15 cellular contexts compared by ENCODE assay signal in the genomic region with DNA sequence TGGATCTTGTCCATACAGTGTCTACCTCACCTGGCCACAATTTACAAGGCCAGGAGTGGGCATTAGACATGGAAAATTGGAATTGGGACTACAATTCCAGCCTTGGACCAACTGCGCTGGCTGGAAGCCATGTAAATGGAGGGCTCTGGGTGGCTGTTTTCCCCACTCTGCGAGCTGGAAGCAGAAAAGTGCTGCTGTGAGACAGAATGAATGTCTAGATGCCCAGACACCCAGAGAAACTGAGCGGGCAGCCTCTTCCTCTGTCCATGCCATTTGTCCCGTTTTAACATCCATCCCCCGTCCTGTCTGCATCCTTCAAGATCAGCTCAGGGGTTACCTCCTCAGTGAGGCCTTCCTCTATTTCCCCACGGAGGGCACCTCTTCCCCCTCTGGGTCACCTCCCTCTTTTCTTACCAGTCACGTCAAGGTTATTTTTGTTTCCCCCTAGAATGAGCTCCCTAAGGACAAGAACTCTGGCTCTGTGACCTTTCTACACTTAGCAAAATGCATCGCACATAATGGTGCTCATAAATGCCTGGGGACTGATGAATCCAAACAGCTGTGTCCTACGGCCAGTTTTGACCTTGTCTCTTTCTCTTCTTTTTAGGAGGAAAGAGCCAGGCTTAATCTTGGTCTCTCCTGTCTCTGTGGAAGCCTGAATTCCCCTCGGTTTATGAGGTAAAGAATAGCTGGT. TPM values are rescaled to one million over a fixed set of nuclear protein-coding genes. Genes with fewer than 3 reads are reported as not detected.
A peak's percentile ranks its signal among the peaks of the same experiment; 100 is the strongest.
DNase-seq lines count a peak whose midpoint lies in the region; ATAC-seq and TF ChIP-seq lines count a peak whose summit lies in the region.
"Had no signal": no experiment of that assay in that cellular context is flagged by ENCODE, and none has a peak within 500 bp of the region (broad histone marks: within the 10 kb centered on the region; RNA-seq: fewer than 3 reads in every experiment).

No MANE protein-coding gene starts in this region.

- H3K27ac ChIP-seq in psoas muscle, result peak overlapping the region; percentile 39
- H3K27ac ChIP-seq in body of pancreas, result no peak overlapping the region

- DNase-seq in BJ (ENCODE audit: low read depth) (peak; percentile 68), M059J (ENCODE audit: low read depth) (peak; percentile 61), fibroblast of villous mesenchyme (ENCODE audit: low read depth) (peak; percentile 83), psoas muscle (no peak), DMS 273 (lab: John Stamatoyannopoulos, UW; ENCODE audit: unreplicated experiment) (no peak), HK-2 (ENCODE audit: unreplicated experiment) (no peak), body of pancreas (no peak)
- DNase-seq in T-helper 2 cell treated with Interferon-gamma antibody and Interleukin-4, amounts not matched to agents 5 μg/mL and 100 μg/mL, for 36 hours (ENCODE audit: low spot score), result no peak
- DNase-seq: activated naive CD4-positive, alpha-beta T cell treated with anti-CD3 and anti-CD28 coated beads, Interleukin-2, amount 10 ng/mL, durations not matched to agents 7 days and 5 days; KG1; NCI-H1417 treated with DMSO at 0.1 percent for 48 hours; stimulated activated naive B cell treated with anti-CD40 and anti-IgM and Interleukin-4, amounts not matched to agents 10 μg/mL and 1 μg/mL and 100 μg/mL, for 72 hours had no signal

- H3K27me3 ChIP-seq in BJ (ENCODE audit: control insufficient read depth, insufficient read depth, low read length) (no peaks in the 10 kb centered on the region), psoas muscle (ENCODE audit: insufficient read depth in 3 of 3, low read length in 2 of 3) (no peaks in the 10 kb centered on the region), body of pancreas (no peaks in the 10 kb centered on the region)

- WGBS in psoas muscle, 3 donors, result 41 to 56% (median 45%) methylated on average over 10 of the region's 10 CpGs
- WGBS in body of pancreas, 2 donors, result 75 to 82% methylated on average over 10 of the region's 10 CpGs

- TF ChIP-seq CTCF in BJ (IDR thresholded peaks at IDR 0.05; ENCODE audit: insufficient read depth, low read depth, low read length), result no peak
- no peak for TF ChIP-seq CTCF in fibroblast of villous mesenchyme (IDR thresholded peaks at IDR 0.05; ENCODE audit: insufficient read depth, low read depth, low read length)
- no peak for TF ChIP-seq CTCF in psoas muscle (IDR thresholded peaks at IDR 0.05)
- no peak for TF ChIP-seq CTCF in body of pancreas (IDR thresholded peaks at IDR 0.05)

- TF ChIP-seq POLR2A in body of pancreas (IDR thresholded peaks at IDR 0.05), result no peak

- H3K36me3 Mint-ChIP-seq in T-helper 2 cell treated with Interferon-gamma antibody and Interleukin-4, amounts not matched to agents 5 μg/mL and 100 μg/mL, for 36 hours (ENCODE audit: low read depth), result no peaks in the 10 kb centered on the region
- H3K36me3 Mint-ChIP-seq: activated naive CD4-positive, alpha-beta T cell treated with anti-CD3 and anti-CD28 coated beads, Interleukin-2, amount 10 ng/mL, durations not matched to agents 7 days and 5 days; stimulated activated naive B cell treated with anti-CD40 and anti-IgM and Interleukin-4, amounts not matched to agents 10 μg/mL and 1 μg/mL and 100 μg/mL, for 72 hours; WTC11 had no signal

- peaks cover 7% of the 10 kb centered on the region for H3K27me3 Mint-ChIP-seq in T-helper 2 cell treated with Interferon-gamma antibody and Interleukin-4, amounts not matched to agents 5 μg/mL and 100 μg/mL, for 36 hours (ENCODE audit: low read depth)

- intact Hi-C loops in psoas muscle (cut with DNase I), result loop anchor here in 1 of 2 donors (5.0 kb wide), 1 partner anchor 57 kb away; no protein-coding TSS in a partner anchor
- intact Hi-C loops in body of pancreas (cut with DNase I), result no loop called here

- no peaks in the 10 kb centered on the region for H3K4me1 Mint-ChIP-seq in T-helper 2 cell treated with Interferon-gamma antibody and Interleukin-4, amounts not matched to agents 5 μg/mL and 100 μg/mL, for 36 hours (ENCODE audit: low read depth)
- H3K4me1 Mint-ChIP-seq: activated naive CD4-positive, alpha-beta T cell treated with anti-CD3 and anti-CD28 coated beads, Interleukin-2, amount 10 ng/mL, durations not matched to agents 7 days and 5 days; stimulated activated naive B cell treated with anti-CD40 and anti-IgM and Interleukin-4, amounts not matched to agents 10 μg/mL and 1 μg/mL and 100 μg/mL, for 72 hours had no signal

- H3K4me1 ChIP-seq in psoas muscle (peaks cover 31% of the 10 kb centered on the region), body of pancreas (peaks cover 8% of the 10 kb centered on the region)

- POLR2A ChIA-PET in BJ (lab: Charles Lee), result interaction anchor here (0.5 to 1.1 kb wide), 4 partner anchors 16 to 228 kb away, joined by 3 to 10 read pairs (median 6); no protein-coding TSS in a partner anchor

- H3K9me3 ChIP-seq in psoas muscle (no peaks in the 10 kb centered on the region), body of pancreas (no peaks in the 10 kb centered on the region)

- H3K9me3 Mint-ChIP-seq in T-helper 2 cell treated with Interferon-gamma antibody and Interleukin-4, amounts not matched to agents 5 μg/mL and 100 μg/mL, for 36 hours, result no peaks in the 10 kb centered on the region
- H3K9me3 Mint-ChIP-seq: activated naive CD4-positive, alpha-beta T cell treated with anti-CD3 and anti-CD28 coated beads, Interleukin-2, amount 10 ng/mL, durations not matched to agents 7 days and 5 days; endodermal cell; H9; stimulated activated naive B cell treated with anti-CD40 and anti-IgM and Interleukin-4, amounts not matched to agents 10 μg/mL and 1 μg/mL and 100 μg/mL, for 72 hours had no signal

- H3K27ac Mint-ChIP-seq in T-helper 2 cell treated with Interferon-gamma antibody and Interleukin-4, amounts not matched to agents 5 μg/mL and 100 μg/mL, for 36 hours, result no peak overlapping the region
- H3K27ac Mint-ChIP-seq: activated naive CD4-positive, alpha-beta T cell treated with anti-CD3 and anti-CD28 coated beads, Interleukin-2, amount 10 ng/mL, durations not matched to agents 7 days and 5 days; endodermal cell; H9; stimulated activated naive B cell treated with anti-CD40 and anti-IgM and Interleukin-4, amounts not matched to agents 10 μg/mL and 1 μg/mL and 100 μg/mL, for 72 hours; WTC11 had no signal

- peak; percentile 24 to 51 (median 34) for ATAC-seq in psoas muscle
- no peak for ATAC-seq in body of pancreas

- no peak overlapping the region for H3K4me3 ChIP-seq in BJ (ENCODE audit: low read depth, low read length)
- H3K4me3 ChIP-seq in fibroblast of villous mesenchyme (ENCODE audit: low read depth, low read length), result no peak overlapping the region
- H3K4me3 ChIP-seq in psoas muscle, result no peak overlapping the region
- H3K4me3 ChIP-seq in body of pancreas, result no peak overlapping the region

- CTCF ChIA-PET in BJ (lab: Yijun Ruan, JAX), result interaction anchor here (0.6 to 1.4 kb wide), 8 partner anchors 11 to 92 kb away, joined by 3 to 4 read pairs (median 3); no protein-coding TSS in a partner anchor

- no peak overlapping the region for H3K4me3 Mint-ChIP-seq in T-helper 2 cell treated with Interferon-gamma antibody and Interleukin-4, amounts not matched to agents 5 μg/mL and 100 μg/mL, for 36 hours
- H3K4me3 Mint-ChIP-seq: activated naive CD4-positive, alpha-beta T cell treated with anti-CD3 and anti-CD28 coated beads, Interleukin-2, amount 10 ng/mL, durations not matched to agents 7 days and 5 days; endodermal cell; H9; stimulated activated naive B cell treated with anti-CD40 and anti-IgM and Interleukin-4, amounts not matched to agents 10 μg/mL and 1 μg/mL and 100 μg/mL, for 72 hours; WTC11 had no signal

- H3K36me3 ChIP-seq in BJ (ENCODE audit: control insufficient read depth, insufficient read depth, low read length), result no peaks in the 10 kb centered on the region
- no peaks in the 10 kb centered on the region for H3K36me3 ChIP-seq in psoas muscle (ENCODE audit: insufficient read depth in 1 of 2, low read depth in 1 of 2)
- no peaks in the 10 kb centered on the region for H3K36me3 ChIP-seq in body of pancreas (replicated peaks in 1 of 2; ENCODE audit: insufficient read depth in 1 of 2, low read depth in 2 of 2)

RNA-seq across cellular contexts. Expression of a gene that starts 41.2 kb away (rescaled TPM):
- 166 and 236 TPM in 2 replicates for polyA plus RNA-seq in BJ (2011; rRNA removed)
- polyA minus RNA-seq in BJ (2011; rRNA and poly(A)+ RNA removed), result 114 and 156 TPM in 2 replicates
- 199 and 365 TPM in 2 replicates for total RNA-seq in M059J (2014; rRNA removed; shearing (Covaris generic))
- total RNA-seq in fibroblast of villous mesenchyme, result 107 and 196 TPM in 2 replicates
- 100 to 1,000 TPM in 2 of 4 donors, 10 to 100 TPM in 2; 65.2 to 121 (median 96.9) TPM for total RNA-seq in psoas muscle
- 10 to 100 TPM; 52.2 to 99.2 (median 69.8) TPM for polyA plus RNA-seq in psoas muscle
- total RNA-seq in body of pancreas, result 10 to 100 TPM; 42.2 to 73.7 TPM

Comparison
In these comparisons a context has a peak if more than half of its experiments do, and no peak if none do; other contexts are left out.
1. DNase-seq: peak in BJ (single experiment), M059J (single experiment) and fibroblast of villous mesenchyme (single experiment); none in psoas muscle (0 of 2), DMS 273 (single experiment), T-helper 2 cell treated with Interferon-gamma antibody and Interleukin-4, amounts not matched to agents 5 μg/mL and 100 μg/mL, for 36 hours (single experiment), HK-2 (single experiment) and body of pancreas (0 of 4).